In the genomic region with DNA sequence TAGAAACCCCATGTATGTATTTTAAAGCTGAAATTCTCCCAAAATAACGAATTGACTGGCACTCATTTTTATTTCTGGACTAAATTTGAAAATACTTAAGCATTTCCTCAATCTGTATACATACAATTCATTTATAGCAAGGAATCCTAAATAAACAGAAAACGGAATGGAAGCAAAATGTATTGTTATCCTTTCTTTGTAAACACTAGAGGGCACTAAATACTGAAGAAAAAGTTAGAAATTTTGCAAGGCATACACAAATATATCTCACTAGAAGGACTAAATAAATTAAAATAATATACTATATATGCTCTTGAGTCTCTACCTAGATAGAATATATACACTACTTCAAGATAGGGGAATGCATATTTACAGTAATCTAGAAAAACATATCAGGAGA, we compare ENCODE assay signal across 10 cellular contexts. TPM values are rescaled to one million over a fixed set of nuclear protein-coding genes. Genes with fewer than 3 reads are reported as not detected.
A peak's percentile ranks its signal among the peaks of the same experiment; 100 is the strongest.
DNase-seq lines count a peak whose midpoint lies in the region; ATAC-seq and TF ChIP-seq lines count a peak whose summit lies in the region.
"Had no signal": no experiment of that assay in that cellular context is flagged by ENCODE, and none has a peak within 500 bp of the region (broad histone marks: within the 10 kb centered on the region; RNA-seq: fewer than 3 reads in every experiment).

No MANE protein-coding gene starts in this region.

- CTCF ChIA-PET in activated CD8-positive, alpha-beta T cell treated with anti-CD3 and anti-CD28 coated beads for 36 hours (lab: Charles Lee): interaction anchor here (1.1 kb wide), 1 partner anchor 9 kb away, joined by 3 read pairs; no protein-coding TSS in a partner anchor
- CTCF ChIA-PET in activated CD8-positive, alpha-beta T cell treated with anti-CD3 and anti-CD28 coated beads, Interleukin-2, amount 10 ng/mL, durations not matched to agents 7 days and 5 days (lab: Charles Lee): interaction anchor here (0.7 to 1.2 kb wide), 2 partner anchors 20 to 135 kb away, joined by 3 to 4 read pairs; no protein-coding TSS in a partner anchor
- CTCF ChIA-PET in activated naive CD4-positive, alpha-beta T cell treated with anti-CD3 and anti-CD28 coated beads for 36 hours (lab: Charles Lee): interaction anchor here (0.8 kb wide), 1 partner anchor 135 kb away, joined by 3 read pairs; no protein-coding TSS in a partner anchor

- no peak for ATAC-seq in activated CD8-positive, alpha-beta T cell treated with anti-CD3 and anti-CD28 coated beads for 36 hours
- ATAC-seq in activated CD8-positive, alpha-beta T cell treated with anti-CD3 and anti-CD28 coated beads, Interleukin-2, amount 10 ng/mL, durations not matched to agents 7 days and 5 days: no peak
- no peak for ATAC-seq in mucosa of descending colon
- ATAC-seq in GM19035 (IDR thresholded peaks at IDR 0.05; ENCODE audit: unreplicated experiment): no peak

- H3K9me3 ChIP-seq in stomach (no peaks in the 10 kb centered on the region), mucosa of descending colon (no peaks in the 10 kb centered on the region)

- H3K27ac ChIP-seq in dorsolateral prefrontal cortex: no peak overlapping the region
- no peak overlapping the region for H3K27ac ChIP-seq in stomach

- no peak for TF ChIP-seq EP300 in stomach (IDR thresholded peaks at IDR 0.05)

- H3K4me3 ChIP-seq in dorsolateral prefrontal cortex: no peak overlapping the region
- H3K4me3 ChIP-seq in stomach: no peak overlapping the region
- H3K4me3 ChIP-seq in mucosa of descending colon: no peak overlapping the region

- H3K27me3 Mint-ChIP-seq in activated CD8-positive, alpha-beta T cell treated with anti-CD3 and anti-CD28 coated beads for 36 hours: no peaks in the 10 kb centered on the region
- H3K27me3 Mint-ChIP-seq in activated CD8-positive, alpha-beta T cell treated with anti-CD3 and anti-CD28 coated beads, Interleukin-2, amount 10 ng/mL, durations not matched to agents 7 days and 5 days (ENCODE audit: low read depth): no peaks in the 10 kb centered on the region
- no peaks in the 10 kb centered on the region for H3K27me3 Mint-ChIP-seq in activated naive CD4-positive, alpha-beta T cell treated with anti-CD3 and anti-CD28 coated beads for 36 hours (ENCODE audit: low read depth)
- H3K27me3 Mint-ChIP-seq: CD4-positive, CD25-positive, alpha-beta regulatory T cell had no signal

- no peak for TF ChIP-seq POLR2A in stomach (IDR thresholded peaks at IDR 0.05)

- no peaks in the 10 kb centered on the region for H3K4me1 Mint-ChIP-seq in activated CD8-positive, alpha-beta T cell treated with anti-CD3 and anti-CD28 coated beads for 36 hours (ENCODE audit: low read depth)
- no peaks in the 10 kb centered on the region for H3K4me1 Mint-ChIP-seq in activated CD8-positive, alpha-beta T cell treated with anti-CD3 and anti-CD28 coated beads, Interleukin-2, amount 10 ng/mL, durations not matched to agents 7 days and 5 days (ENCODE audit: low read depth)
- no peaks in the 10 kb centered on the region for H3K4me1 Mint-ChIP-seq in activated naive CD4-positive, alpha-beta T cell treated with anti-CD3 and anti-CD28 coated beads for 36 hours (ENCODE audit: low read depth)
- H3K4me1 Mint-ChIP-seq: CD4-positive, CD25-positive, alpha-beta regulatory T cell had no signal

- no peaks in the 10 kb centered on the region for H3K36me3 Mint-ChIP-seq in activated CD8-positive, alpha-beta T cell treated with anti-CD3 and anti-CD28 coated beads for 36 hours (ENCODE audit: low read depth)
- no peaks in the 10 kb centered on the region for H3K36me3 Mint-ChIP-seq in activated CD8-positive, alpha-beta T cell treated with anti-CD3 and anti-CD28 coated beads, Interleukin-2, amount 10 ng/mL, durations not matched to agents 7 days and 5 days (ENCODE audit: low read depth)
- H3K36me3 Mint-ChIP-seq in activated naive CD4-positive, alpha-beta T cell treated with anti-CD3 and anti-CD28 coated beads for 36 hours (ENCODE audit: low read depth): no peaks in the 10 kb centered on the region
- H3K36me3 Mint-ChIP-seq: CD4-positive, CD25-positive, alpha-beta regulatory T cell had no signal

- peak; percentile 14 for TF ChIP-seq CTCF in activated CD8-positive, alpha-beta T cell treated with anti-CD3 and anti-CD28 coated beads for 36 hours (IDR thresholded peaks at IDR 0.05)
- TF ChIP-seq CTCF in dorsolateral prefrontal cortex (IDR thresholded peaks at IDR 0.05 in 54 of 56, conservative IDR thresholded peaks at IDR 0.05 in 2 of 56; ENCODE audit: low read depth in 1 of 56, partially characterized antibody in 56 of 56): peak in 54 of 56 donors; percentile 23 to 79 (median 54)
- peak in 4 of 7 experiments; percentile 9 to 20 (median 16) for TF ChIP-seq CTCF in stomach (IDR thresholded peaks at IDR 0.05)
- no peak for TF ChIP-seq CTCF in mucosa of descending colon (IDR thresholded peaks at IDR 0.05)

- intact Hi-C loops in activated CD8-positive, alpha-beta T cell treated with anti-CD3 and anti-CD28 coated beads for 36 hours (cut with micrococcal nuclease): loop anchor here (10.0 kb wide), 1 partner anchor 135 kb away; no protein-coding TSS in a partner anchor
- intact Hi-C loops in dorsolateral prefrontal cortex (cut with DNase I): loop anchor here in 1 of 2 donors (10.0 kb wide), 1 partner anchor 135 kb away; no protein-coding TSS in a partner anchor
- intact Hi-C loops in stomach (cut with DNase I; ENCODE audit: low total_unique reads): no loop called here
- intact Hi-C loops in mucosa of descending colon (cut with DNase I, micrococcal nuclease): loop anchor here (10.0 kb wide), 2 partner anchors 135 to 385 kb away; no protein-coding TSS in a partner anchor
- intact Hi-C loops in activated naive CD4-positive, alpha-beta T cell treated with anti-CD3 and anti-CD28 coated beads for 36 hours (cut with micrococcal nuclease): loop anchor here (2.0 kb wide), 1 partner anchor 135 kb away; no protein-coding TSS in a partner anchor

- no peak overlapping the region for H3K27ac Mint-ChIP-seq in activated CD8-positive, alpha-beta T cell treated with anti-CD3 and anti-CD28 coated beads for 36 hours
- H3K27ac Mint-ChIP-seq in activated CD8-positive, alpha-beta T cell treated with anti-CD3 and anti-CD28 coated beads, Interleukin-2, amount 10 ng/mL, durations not matched to agents 7 days and 5 days: no peak overlapping the region
- no peak overlapping the region for H3K27ac Mint-ChIP-seq in activated naive CD4-positive, alpha-beta T cell treated with anti-CD3 and anti-CD28 coated beads for 36 hours
- H3K27ac Mint-ChIP-seq: CD4-positive, CD25-positive, alpha-beta regulatory T cell had no signal

- no peak overlapping the region for H3K4me3 Mint-ChIP-seq in activated CD8-positive, alpha-beta T cell treated with anti-CD3 and anti-CD28 coated beads for 36 hours
- H3K4me3 Mint-ChIP-seq in activated CD8-positive, alpha-beta T cell treated with anti-CD3 and anti-CD28 coated beads, Interleukin-2, amount 10 ng/mL, durations not matched to agents 7 days and 5 days: no peak overlapping the region
- H3K4me3 Mint-ChIP-seq in activated naive CD4-positive, alpha-beta T cell treated with anti-CD3 and anti-CD28 coated beads for 36 hours: no peak overlapping the region
- H3K4me3 Mint-ChIP-seq: CD4-positive, CD25-positive, alpha-beta regulatory T cell had no signal

- H3K4me1 ChIP-seq in stomach: no peaks in the 10 kb centered on the region
- H3K4me1 ChIP-seq in mucosa of descending colon (ENCODE audit: low read depth): no peaks in the 10 kb centered on the region

- no peaks in the 10 kb centered on the region for H3K36me3 ChIP-seq in stomach
- no peaks in the 10 kb centered on the region for H3K36me3 ChIP-seq in mucosa of descending colon (ENCODE audit: low read depth)

- POLR2A ChIA-PET in activated CD8-positive, alpha-beta T cell treated with anti-CD3 and anti-CD28 coated beads for 36 hours (lab: Charles Lee): no interaction called here
- POLR2A ChIA-PET in activated CD8-positive, alpha-beta T cell treated with anti-CD3 and anti-CD28 coated beads, Interleukin-2, amount 10 ng/mL, durations not matched to agents 7 days and 5 days (lab: Charles Lee): no interaction called here

- H3K27me3 ChIP-seq in dorsolateral prefrontal cortex (no peaks in the 10 kb centered on the region), stomach (peaks cover 0 to 4% (median 0%) of the 10 kb centered on the region in 3 donors)

- no peaks in the 10 kb centered on the region for H3K9me3 Mint-ChIP-seq in activated CD8-positive, alpha-beta T cell treated with anti-CD3 and anti-CD28 coated beads for 36 hours
- no peaks in the 10 kb centered on the region for H3K9me3 Mint-ChIP-seq in activated CD8-positive, alpha-beta T cell treated with anti-CD3 and anti-CD28 coated beads, Interleukin-2, amount 10 ng/mL, durations not matched to agents 7 days and 5 days (ENCODE audit: insufficient read depth)
- H3K9me3 Mint-ChIP-seq in activated naive CD4-positive, alpha-beta T cell treated with anti-CD3 and anti-CD28 coated beads for 36 hours: no peaks in the 10 kb centered on the region

- no peak for DNase-seq in activated CD8-positive, alpha-beta T cell treated with anti-CD3 and anti-CD28 coated beads for 36 hours
- DNase-seq in activated CD8-positive, alpha-beta T cell treated with anti-CD3 and anti-CD28 coated beads, Interleukin-2, amount 10 ng/mL, durations not matched to agents 7 days and 5 days: no peak
- DNase-seq in NCI-H446 treated with DMSO at 0.1 percent for 48 hours (lab: John Stamatoyannopoulos, UW) (peak; percentile 36), dorsolateral prefrontal cortex (no peak), stomach (no peak), mucosa of descending colon (no peak)
- DNase-seq in activated naive CD4-positive, alpha-beta T cell treated with anti-CD3 and anti-CD28 coated beads for 36 hours: no peak
- DNase-seq: CD4-positive, CD25-positive, alpha-beta regulatory T cell; stimulated activated CD4-positive, alpha-beta T cell treated with anti-CD3 and anti-CD28 coated beads, Interleukin-12 subunit alpha, Interleukin-12 subunit beta, amount 100 ng/mL, for 4 hours had no signal

- WGBS in stomach, 5 donors: 0 to 1% (median 1%) methylated on average over 2 of the region's 2 CpGs

RNA-seq across cellular contexts. Expression of a gene that starts 23.1 kb away (rescaled TPM):
- not detected for total RNA-seq in activated CD8-positive, alpha-beta T cell treated with anti-CD3 and anti-CD28 coated beads for 36 hours
- under 1 TPM in 1 of 2 experiments, not detected in 1; 0.08 TPM for total RNA-seq in activated CD8-positive, alpha-beta T cell treated with anti-CD3 and anti-CD28 coated beads, Interleukin-2, amount 10 ng/mL, durations not matched to agents 7 days and 5 days
- total RNA-seq in dorsolateral prefrontal cortex: 10 to 100 TPM in 119 of 120 experiments, 1 to 10 TPM in 1; 8.6 to 42.0 (median 27.1) TPM
- 10 to 100 TPM in 2 of 5 donors, 1 to 10 TPM in 3; 1.7 to 14.1 (median 6.8) TPM for total RNA-seq in stomach
- 1 to 10 TPM in 1 of 3 donors, under 1 TPM in 2; 0.62 to 1.3 (median 0.92) TPM for polyA plus RNA-seq in stomach
- 10 to 100 TPM in 1 of 3 donors, 1 to 10 TPM in 2; 7.8 to 10.2 (median 9.9) TPM for total RNA-seq in mucosa of descending colon
- total RNA-seq in activated naive CD4-positive, alpha-beta T cell treated with anti-CD3 and anti-CD28 coated beads for 36 hours: not detected
- total RNA-seq: CD4-positive, CD25-positive, alpha-beta regulatory T cell had no signal
- polyA plus RNA-seq: CD4-positive, CD25-positive, alpha-beta regulatory T cell had no signal
